23 cellular contexts compared by ENCODE assay signal in the genomic region with DNA sequence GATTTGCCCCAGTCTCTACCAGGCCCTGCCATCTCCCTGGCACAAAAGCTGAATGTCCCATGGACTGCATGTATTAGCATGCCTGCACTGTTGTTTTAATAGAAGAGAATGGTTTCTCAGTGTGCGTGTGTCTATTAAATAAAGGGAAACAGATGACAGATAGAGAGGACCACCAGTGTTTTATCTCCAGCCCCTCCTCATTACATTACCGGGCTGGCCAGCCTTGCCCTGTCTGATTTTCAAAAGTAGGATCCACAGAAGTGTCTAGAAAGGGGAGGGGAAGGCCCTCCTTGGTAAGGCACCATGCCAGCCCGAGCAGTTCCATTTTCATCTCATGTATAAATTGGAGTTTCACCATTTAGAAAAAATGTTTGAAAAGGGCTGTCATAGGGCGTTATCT.
"Had no signal": no experiment of that assay in that cellular context is flagged by ENCODE, and none has a peak within 500 bp of the region (broad histone marks: within the 10 kb centered on the region; RNA-seq: fewer than 3 reads in every experiment).

No MANE protein-coding gene starts in this region.

- H3K27me3 Mint-ChIP-seq: activated B cell treated with CpG ODN at 0.5 μM for 24 hours; activated naive CD8-positive, alpha-beta T cell; memory B cell; T-cell; type B pancreatic cell had no signal

- H3K36me3 ChIP-seq: heart left ventricle, right lobe of liver, thoracic aorta, vagina had no signal

- H3K9me3 Mint-ChIP-seq: activated B cell treated with CpG ODN at 0.5 μM for 24 hours, memory B cell, T-cell, type B pancreatic cell had no signal

- DNase-seq: activated B cell treated with CpG ODN at 0.5 μM for 24 hours; activated CD4-positive, alpha-beta T cell treated with anti-CD3 and anti-CD28 coated beads for 4 hours; activated CD8-positive, alpha-beta memory T cell treated with anti-CD3 and anti-CD28 coated beads, Interleukin-2, amount 50 U/mL, for 48 hours; activated naive CD4-positive, alpha-beta T cell; amygdala; heart left ventricle; islet precursor cell; left cardiac atrium; nucleus accumbens; right lobe of liver; stimulated activated CD4-positive, alpha-beta T cell treated with anti-CD3 and anti-CD28 coated beads, Interleukin-1b, Interleukin-23, amount 100 ng/mL, for 48 hours; T-cell; T-helper 9 cell had no signal

- H3K4me3 Mint-ChIP-seq: activated B cell treated with CpG ODN at 0.5 μM for 24 hours; activated naive CD8-positive, alpha-beta T cell; activated T-helper 1 cell treated with anti-CD3 and anti-CD28 coated beads, Interleukin-12 subunit alpha, Interleukin-12 subunit beta, Interleukin-2, Interleukin-4 antibody, amounts not matched to agents 30 ng/mL and 10 ng/mL and 1 ng/mL, durations not matched to agents 14 hours and 24 hours and 36 hours; memory B cell; T-cell; type B pancreatic cell had no signal

- H3K9me3 ChIP-seq: right lobe of liver, thoracic aorta, vagina had no signal

- H3K27ac ChIP-seq: coronary artery, epithelial cell of prostate, right lobe of liver, SK-N-MC, skin epidermis, thoracic aorta, vagina had no signal

- H3K27me3 ChIP-seq: heart left ventricle, right lobe of liver, vagina had no signal

- H3K4me3 ChIP-seq: coronary artery, heart left ventricle, right lobe of liver, SK-N-MC, skin epidermis, thoracic aorta, vagina had no signal

- ATAC-seq: heart left ventricle, left cardiac atrium, right lobe of liver, T-cell had no signal

- H3K4me1 ChIP-seq: right lobe of liver, vagina had no signal

- H3K36me3 Mint-ChIP-seq: type B pancreatic cell had no signal

- H3K27ac Mint-ChIP-seq: activated B cell treated with CpG ODN at 0.5 μM for 24 hours, memory B cell, T-cell, type B pancreatic cell had no signal
